ENCODE assay signal across 2 cellular contexts in the genomic region with DNA sequence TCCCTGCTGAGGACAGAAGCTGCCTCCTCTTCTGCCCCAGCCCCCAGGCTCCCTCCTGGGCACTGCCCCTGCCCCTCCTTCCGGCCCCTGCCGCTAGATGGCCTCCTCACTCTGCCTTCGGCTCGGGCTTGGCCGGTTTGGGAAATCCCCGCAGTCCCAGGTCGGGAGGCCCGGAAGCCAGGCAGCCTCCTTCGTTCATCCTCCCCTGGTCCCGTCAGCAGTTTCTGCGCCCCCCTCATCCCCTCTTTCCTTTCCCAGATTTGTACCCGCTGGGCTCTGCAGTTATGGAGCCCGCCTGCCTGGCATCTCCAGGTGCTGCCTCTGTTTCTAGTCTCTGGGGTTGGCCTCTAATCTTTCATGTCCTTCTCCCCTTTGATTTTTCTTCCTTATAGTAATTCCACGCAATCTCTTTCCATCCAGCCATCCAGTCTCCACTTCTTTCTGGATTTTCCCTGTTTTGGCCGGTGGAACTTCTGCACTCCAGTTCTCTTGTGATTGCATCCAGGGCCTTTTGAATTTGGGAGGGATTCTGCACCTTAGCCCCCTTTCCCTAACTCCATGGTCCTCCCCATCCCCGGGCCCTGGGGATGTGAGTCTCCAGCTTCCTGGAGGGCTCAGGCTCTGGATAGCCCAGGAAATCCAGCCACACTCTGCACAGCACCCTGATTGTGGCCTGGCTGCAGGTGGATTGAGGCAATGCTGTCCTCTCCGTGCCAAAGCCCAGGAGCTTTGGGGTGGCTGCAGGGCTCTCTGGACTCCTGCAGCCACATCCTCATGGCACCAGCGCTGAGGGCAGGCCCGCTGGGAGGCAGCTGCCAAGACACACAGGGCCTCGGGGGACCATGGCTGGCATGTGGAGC.
TF ChIP-seq lines count a peak whose summit lies in the region.

No MANE protein-coding gene starts in this region.

TF ChIP-seq in GM12878, 131 proteins besides CTCF, POLR2A, EP300 and RAD21 (continued from another document and continues in another):
- TF ChIP-seq, protein P1, sequence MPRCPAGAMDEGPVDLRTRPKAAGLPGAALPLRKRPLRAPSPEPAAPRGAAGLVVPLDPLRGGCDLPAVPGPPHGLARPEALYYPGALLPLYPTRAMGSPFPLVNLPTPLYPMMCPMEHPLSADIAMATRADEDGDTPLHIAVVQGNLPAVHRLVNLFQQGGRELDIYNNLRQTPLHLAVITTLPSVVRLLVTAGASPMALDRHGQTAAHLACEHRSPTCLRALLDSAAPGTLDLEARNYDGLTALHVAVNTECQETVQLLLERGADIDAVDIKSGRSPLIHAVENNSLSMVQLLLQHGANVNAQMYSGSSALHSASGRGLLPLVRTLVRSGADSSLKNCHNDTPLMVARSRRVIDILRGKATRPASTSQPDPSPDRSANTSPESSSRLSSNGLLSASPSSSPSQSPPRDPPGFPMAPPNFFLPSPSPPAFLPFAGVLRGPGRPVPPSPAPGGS (IDR thresholded peaks at IDR 0.05; ENCODE audit: borderline replicate concordance, insufficient read depth, low read depth, low read length, poor library complexity, severe bottlenecking): no peak
- no peak for TF ChIP-seq ZNF384 (IDR thresholded peaks at IDR 0.05; ENCODE audit: borderline replicate concordance, low read depth, low read length)
- no peak for TF ChIP-seq ZSCAN29 (IDR thresholded peaks at IDR 0.05)
- TF ChIP-seq STAT3 (IDR thresholded peaks at IDR 0.05; ENCODE audit: low read depth, low read length): no peak
- TF ChIP-seq TAF1 (IDR thresholded peaks at IDR 0.05; ENCODE audit: borderline replicate concordance, low read depth, low read length): no peak
- TF ChIP-seq, protein P2, sequence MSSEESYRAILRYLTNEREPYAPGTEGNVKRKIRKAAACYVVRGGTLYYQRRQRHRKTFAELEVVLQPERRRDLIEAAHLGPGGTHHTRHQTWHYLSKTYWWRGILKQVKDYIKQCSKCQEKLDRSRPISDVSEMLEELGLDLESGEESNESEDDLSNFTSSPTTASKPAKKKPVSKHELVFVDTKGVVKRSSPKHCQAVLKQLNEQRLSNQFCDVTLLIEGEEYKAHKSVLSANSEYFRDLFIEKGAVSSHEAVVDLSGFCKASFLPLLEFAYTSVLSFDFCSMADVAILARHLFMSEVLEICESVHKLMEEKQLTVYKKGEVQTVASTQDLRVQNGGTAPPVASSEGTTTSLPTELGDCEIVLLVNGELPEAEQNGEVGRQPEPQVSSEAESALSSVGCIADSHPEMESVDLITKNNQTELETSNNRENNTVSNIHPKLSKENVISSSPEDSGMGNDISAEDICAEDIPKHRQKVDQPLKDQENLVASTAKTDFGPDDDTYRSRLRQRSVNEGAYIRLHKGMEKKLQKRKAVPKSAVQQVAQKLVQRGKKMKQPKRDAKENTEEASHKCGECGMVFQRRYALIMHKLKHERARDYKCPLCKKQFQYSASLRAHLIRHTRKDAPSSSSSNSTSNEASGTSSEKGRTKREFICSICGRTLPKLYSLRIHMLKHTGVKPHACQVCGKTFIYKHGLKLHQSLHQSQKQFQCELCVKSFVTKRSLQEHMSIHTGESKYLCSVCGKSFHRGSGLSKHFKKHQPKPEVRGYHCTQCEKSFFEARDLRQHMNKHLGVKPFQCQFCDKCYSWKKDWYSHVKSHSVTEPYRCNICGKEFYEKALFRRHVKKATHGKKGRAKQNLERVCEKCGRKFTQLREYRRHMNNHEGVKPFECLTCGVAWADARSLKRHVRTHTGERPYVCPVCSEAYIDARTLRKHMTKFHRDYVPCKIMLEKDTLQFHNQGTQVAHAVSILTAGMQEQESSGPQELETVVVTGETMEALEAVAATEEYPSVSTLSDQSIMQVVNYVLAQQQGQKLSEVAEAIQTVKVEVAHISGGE (CRISPR knock-in tag; IDR thresholded peaks at IDR 0.05): no peak
- peak in 1 of 2 experiments; percentile 30; a peak in 1 of 4 replicates for TF ChIP-seq BHLHE40 (IDR thresholded peaks at IDR 0.05; ENCODE audit: borderline replicate concordance in 1 of 2, low read depth in 2 of 2, low read length in 1 of 2)
- TF ChIP-seq SUPT20H (IDR thresholded peaks at IDR 0.05; ENCODE audit: borderline replicate concordance, control insufficient read depth, low read depth, low read length): no peak
- no peak for TF ChIP-seq MYB (IDR thresholded peaks at IDR 0.05; ENCODE audit: borderline replicate concordance, low read depth, low read length)
- no peak for TF ChIP-seq FOXM1 (IDR thresholded peaks at IDR 0.05; ENCODE audit: low read depth, low read length)
- TF ChIP-seq DPF2 (IDR thresholded peaks at IDR 0.05): no peak
- TF ChIP-seq LARP7 (IDR thresholded peaks at IDR 0.05): no peak
- TF ChIP-seq CEBPB (IDR thresholded peaks at IDR 0.05; ENCODE audit: borderline replicate concordance in 1 of 2, low read depth in 2 of 2, low read length in 2 of 2): no peak
- no peak for TF ChIP-seq HDAC6 (IDR thresholded peaks at IDR 0.05; ENCODE audit: unreplicated experiment)
- no peak for TF ChIP-seq JUND (IDR thresholded peaks at IDR 0.05; ENCODE audit: low read depth, low read length)
- TF ChIP-seq PAX8 (IDR thresholded peaks at IDR 0.05): no peak
- peak; percentile 24 for TF ChIP-seq SP1 (IDR thresholded peaks at IDR 0.05; ENCODE audit: low read depth, low read length)
- TF ChIP-seq, protein P3, sequence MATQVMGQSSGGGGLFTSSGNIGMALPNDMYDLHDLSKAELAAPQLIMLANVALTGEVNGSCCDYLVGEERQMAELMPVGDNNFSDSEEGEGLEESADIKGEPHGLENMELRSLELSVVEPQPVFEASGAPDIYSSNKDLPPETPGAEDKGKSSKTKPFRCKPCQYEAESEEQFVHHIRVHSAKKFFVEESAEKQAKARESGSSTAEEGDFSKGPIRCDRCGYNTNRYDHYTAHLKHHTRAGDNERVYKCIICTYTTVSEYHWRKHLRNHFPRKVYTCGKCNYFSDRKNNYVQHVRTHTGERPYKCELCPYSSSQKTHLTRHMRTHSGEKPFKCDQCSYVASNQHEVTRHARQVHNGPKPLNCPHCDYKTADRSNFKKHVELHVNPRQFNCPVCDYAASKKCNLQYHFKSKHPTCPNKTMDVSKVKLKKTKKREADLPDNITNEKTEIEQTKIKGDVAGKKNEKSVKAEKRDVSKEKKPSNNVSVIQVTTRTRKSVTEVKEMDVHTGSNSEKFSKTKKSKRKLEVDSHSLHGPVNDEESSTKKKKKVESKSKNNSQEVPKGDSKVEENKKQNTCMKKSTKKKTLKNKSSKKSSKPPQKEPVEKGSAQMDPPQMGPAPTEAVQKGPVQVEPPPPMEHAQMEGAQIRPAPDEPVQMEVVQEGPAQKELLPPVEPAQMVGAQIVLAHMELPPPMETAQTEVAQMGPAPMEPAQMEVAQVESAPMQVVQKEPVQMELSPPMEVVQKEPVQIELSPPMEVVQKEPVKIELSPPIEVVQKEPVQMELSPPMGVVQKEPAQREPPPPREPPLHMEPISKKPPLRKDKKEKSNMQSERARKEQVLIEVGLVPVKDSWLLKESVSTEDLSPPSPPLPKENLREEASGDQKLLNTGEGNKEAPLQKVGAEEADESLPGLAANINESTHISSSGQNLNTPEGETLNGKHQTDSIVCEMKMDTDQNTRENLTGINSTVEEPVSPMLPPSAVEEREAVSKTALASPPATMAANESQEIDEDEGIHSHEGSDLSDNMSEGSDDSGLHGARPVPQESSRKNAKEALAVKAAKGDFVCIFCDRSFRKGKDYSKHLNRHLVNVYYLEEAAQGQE (IDR thresholded peaks at IDR 0.05; ENCODE audit: low read depth, low read length): no peak
- TF ChIP-seq TCF7 (IDR thresholded peaks at IDR 0.05; ENCODE audit: borderline replicate concordance): no peak
- TF ChIP-seq CBFB (IDR thresholded peaks at IDR 0.05; ENCODE audit: low read depth): no peak
- TF ChIP-seq ZNF622 (IDR thresholded peaks at IDR 0.05): no peak
- no peak for TF ChIP-seq NR2F1 (conservative IDR thresholded peaks at IDR 0.05)
- TF ChIP-seq RELA (IDR thresholded peaks at IDR 0.05; ENCODE audit: borderline replicate concordance, partially characterized antibody): peak; percentile 95

TF ChIP-seq in HepG2, 621 proteins besides CTCF, POLR2A, EP300 and RAD21 (continued from another document and continues in another):
- TF ChIP-seq, protein P4, sequence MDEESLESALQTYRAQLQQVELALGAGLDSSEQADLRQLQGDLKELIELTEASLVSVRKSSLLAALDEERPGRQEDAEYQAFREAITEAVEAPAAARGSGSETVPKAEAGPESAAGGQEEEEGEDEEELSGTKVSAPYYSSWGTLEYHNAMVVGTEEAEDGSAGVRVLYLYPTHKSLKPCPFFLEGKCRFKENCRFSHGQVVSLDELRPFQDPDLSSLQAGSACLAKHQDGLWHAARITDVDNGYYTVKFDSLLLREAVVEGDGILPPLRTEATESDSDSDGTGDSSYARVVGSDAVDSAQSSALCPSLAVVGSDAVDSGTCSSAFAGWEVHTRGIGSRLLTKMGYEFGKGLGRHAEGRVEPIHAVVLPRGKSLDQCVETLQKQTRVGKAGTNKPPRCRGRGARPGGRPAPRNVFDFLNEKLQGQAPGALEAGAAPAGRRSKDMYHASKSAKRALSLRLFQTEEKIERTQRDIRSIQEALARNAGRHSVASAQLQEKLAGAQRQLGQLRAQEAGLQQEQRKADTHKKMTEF (CRISPR knock-in tag; IDR thresholded peaks at IDR 0.05): 0 out of 2 replicates have a peak, but pooled peaks have one; percentile 21
- TF ChIP-seq RXRB (CRISPR knock-in tag; IDR thresholded peaks at IDR 0.05; ENCODE audit: borderline replicate concordance): peak; percentile 22; the same call in 1 of the 2 replicates
- TF ChIP-seq, protein P5, sequence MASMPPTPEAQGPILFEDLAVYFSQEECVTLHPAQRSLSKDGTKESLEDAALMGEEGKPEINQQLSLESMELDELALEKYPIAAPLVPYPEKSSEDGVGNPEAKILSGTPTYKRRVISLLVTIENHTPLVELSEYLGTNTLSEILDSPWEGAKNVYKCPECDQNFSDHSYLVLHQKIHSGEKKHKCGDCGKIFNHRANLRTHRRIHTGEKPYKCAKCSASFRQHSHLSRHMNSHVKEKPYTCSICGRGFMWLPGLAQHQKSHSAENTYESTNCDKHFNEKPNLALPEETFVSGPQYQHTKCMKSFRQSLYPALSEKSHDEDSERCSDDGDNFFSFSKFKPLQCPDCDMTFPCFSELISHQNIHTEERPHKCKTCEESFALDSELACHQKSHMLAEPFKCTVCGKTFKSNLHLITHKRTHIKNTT (CRISPR knock-in tag; IDR thresholded peaks at IDR 0.05): no peak
- TF ChIP-seq SALL1 (CRISPR knock-in tag; IDR thresholded peaks at IDR 0.05): peak; percentile 62
- no peak for TF ChIP-seq MBD4 (IDR thresholded peaks at IDR 0.05; ENCODE audit: borderline replicate concordance, low read length)
- TF ChIP-seq, protein P6, sequence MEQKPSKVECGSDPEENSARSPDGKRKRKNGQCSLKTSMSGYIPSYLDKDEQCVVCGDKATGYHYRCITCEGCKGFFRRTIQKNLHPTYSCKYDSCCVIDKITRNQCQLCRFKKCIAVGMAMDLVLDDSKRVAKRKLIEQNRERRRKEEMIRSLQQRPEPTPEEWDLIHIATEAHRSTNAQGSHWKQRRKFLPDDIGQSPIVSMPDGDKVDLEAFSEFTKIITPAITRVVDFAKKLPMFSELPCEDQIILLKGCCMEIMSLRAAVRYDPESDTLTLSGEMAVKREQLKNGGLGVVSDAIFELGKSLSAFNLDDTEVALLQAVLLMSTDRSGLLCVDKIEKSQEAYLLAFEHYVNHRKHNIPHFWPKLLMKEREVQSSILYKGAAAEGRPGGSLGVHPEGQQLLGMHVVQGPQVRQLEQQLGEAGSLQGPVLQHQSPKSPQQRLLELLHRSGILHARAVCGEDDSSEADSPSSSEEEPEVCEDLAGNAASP (CRISPR knock-in tag; IDR thresholded peaks at IDR 0.05; ENCODE audit: borderline replicate concordance): 0 out of 2 replicates have a peak, but pooled peaks have one; percentile 34
- TF ChIP-seq, protein P7, sequence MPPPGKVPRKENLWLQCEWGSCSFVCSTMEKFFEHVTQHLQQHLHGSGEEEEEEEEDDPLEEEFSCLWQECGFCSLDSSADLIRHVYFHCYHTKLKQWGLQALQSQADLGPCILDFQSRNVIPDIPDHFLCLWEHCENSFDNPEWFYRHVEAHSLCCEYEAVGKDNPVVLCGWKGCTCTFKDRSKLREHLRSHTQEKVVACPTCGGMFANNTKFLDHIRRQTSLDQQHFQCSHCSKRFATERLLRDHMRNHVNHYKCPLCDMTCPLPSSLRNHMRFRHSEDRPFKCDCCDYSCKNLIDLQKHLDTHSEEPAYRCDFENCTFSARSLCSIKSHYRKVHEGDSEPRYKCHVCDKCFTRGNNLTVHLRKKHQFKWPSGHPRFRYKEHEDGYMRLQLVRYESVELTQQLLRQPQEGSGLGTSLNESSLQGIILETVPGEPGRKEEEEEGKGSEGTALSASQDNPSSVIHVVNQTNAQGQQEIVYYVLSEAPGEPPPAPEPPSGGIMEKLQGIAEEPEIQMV (CRISPR knock-in tag; IDR thresholded peaks at IDR 0.05; ENCODE audit: low read depth): no peak
- TF ChIP-seq ZNF101 (CRISPR knock-in tag; IDR thresholded peaks at IDR 0.05; ENCODE audit: borderline replicate concordance, low read depth): no peak
- TF ChIP-seq KDM2A (CRISPR knock-in tag; IDR thresholded peaks at IDR 0.05; ENCODE audit: borderline replicate concordance, low read depth): peak; percentile 87
- peak; percentile 37 for TF ChIP-seq XRCC5 (optimal IDR thresholded peaks at IDR 0.05; ENCODE audit: low read length)
- peak; percentile 49 for TF ChIP-seq JARID2 (CRISPR knock-in tag; IDR thresholded peaks at IDR 0.05; ENCODE audit: insufficient replicate concordance)
- TF ChIP-seq, protein P8, sequence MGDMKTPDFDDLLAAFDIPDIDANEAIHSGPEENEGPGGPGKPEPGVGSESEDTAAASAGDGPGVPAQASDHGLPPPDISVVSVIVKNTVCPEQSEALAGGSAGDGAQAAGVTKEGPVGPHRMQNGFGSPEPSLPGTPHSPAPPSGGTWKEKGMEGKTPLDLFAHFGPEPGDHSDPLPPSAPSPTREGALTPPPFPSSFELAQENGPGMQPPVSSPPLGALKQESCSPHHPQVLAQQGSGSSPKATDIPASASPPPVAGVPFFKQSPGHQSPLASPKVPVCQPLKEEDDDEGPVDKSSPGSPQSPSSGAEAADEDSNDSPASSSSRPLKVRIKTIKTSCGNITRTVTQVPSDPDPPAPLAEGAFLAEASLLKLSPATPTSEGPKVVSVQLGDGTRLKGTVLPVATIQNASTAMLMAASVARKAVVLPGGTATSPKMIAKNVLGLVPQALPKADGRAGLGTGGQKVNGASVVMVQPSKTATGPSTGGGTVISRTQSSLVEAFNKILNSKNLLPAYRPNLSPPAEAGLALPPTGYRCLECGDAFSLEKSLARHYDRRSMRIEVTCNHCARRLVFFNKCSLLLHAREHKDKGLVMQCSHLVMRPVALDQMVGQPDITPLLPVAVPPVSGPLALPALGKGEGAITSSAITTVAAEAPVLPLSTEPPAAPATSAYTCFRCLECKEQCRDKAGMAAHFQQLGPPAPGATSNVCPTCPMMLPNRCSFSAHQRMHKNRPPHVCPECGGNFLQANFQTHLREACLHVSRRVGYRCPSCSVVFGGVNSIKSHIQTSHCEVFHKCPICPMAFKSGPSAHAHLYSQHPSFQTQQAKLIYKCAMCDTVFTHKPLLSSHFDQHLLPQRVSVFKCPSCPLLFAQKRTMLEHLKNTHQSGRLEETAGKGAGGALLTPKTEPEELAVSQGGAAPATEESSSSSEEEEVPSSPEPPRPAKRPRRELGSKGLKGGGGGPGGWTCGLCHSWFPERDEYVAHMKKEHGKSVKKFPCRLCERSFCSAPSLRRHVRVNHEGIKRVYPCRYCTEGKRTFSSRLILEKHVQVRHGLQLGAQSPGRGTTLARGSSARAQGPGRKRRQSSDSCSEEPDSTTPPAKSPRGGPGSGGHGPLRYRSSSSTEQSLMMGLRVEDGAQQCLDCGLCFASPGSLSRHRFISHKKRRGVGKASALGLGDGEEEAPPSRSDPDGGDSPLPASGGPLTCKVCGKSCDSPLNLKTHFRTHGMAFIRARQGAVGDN (CRISPR knock-in tag; IDR thresholded peaks at IDR 0.05): peak; percentile 44
- no peak for TF ChIP-seq ZNF235 (CRISPR knock-in tag; IDR thresholded peaks at IDR 0.05; ENCODE audit: borderline replicate concordance)
- TF ChIP-seq ZNF121 (CRISPR knock-in tag; IDR thresholded peaks at IDR 0.05): no peak
